In genomic region chr1:37919277-37919676, GRCh38 we compare ENCODE assay signal across 9 cellular contexts. TPM values are rescaled to one million over a fixed set of nuclear protein-coding genes. Genes with fewer than 3 reads are reported as not detected.
DNase-seq lines count a peak whose midpoint lies in the region; ATAC-seq, FAIRE-seq and TF ChIP-seq lines count a peak whose summit lies in the region.
"Had no signal": no experiment of that assay in that cellular context is flagged by ENCODE, and none has a peak within 500 bp of the region (broad histone marks: within the 10 kb centered on the region; RNA-seq: fewer than 3 reads in every experiment).

No MANE protein-coding gene starts in this region.

- H3K4me3 Mint-ChIP-seq in HFFc6, result no peak overlapping the region

- no peak overlapping the region for H2AFZ ChIP-seq in HepG2 (ENCODE audit: low read length)

- no peak for TF ChIP-seq EP300 in HepG2 (IDR thresholded peaks at IDR 0.05; ENCODE audit: low read depth in 2 of 2, low read length in 2 of 2)
- no peak for TF ChIP-seq EP300 in HepG2 (CRISPR knock-in tag; IDR thresholded peaks at IDR 0.05; ENCODE audit: borderline replicate concordance)

- peaks cover 6% of the 10 kb centered on the region; the same call in 1 of the 2 replicates for H3K4me1 Mint-ChIP-seq in HFFc6 (ENCODE audit: low read depth)

- no peak overlapping the region for H3K4me2 ChIP-seq in HepG2 (ENCODE audit: low read depth, low read length)

- peak; percentile 77 for TF ChIP-seq CTCF in HFFc6 (IDR thresholded peaks at IDR 0.05)
- peak; percentile 36 for TF ChIP-seq CTCF in HepG2 (CRISPR knock-in tag; IDR thresholded peaks at IDR 0.05)
- no peak for TF ChIP-seq CTCF in GM10248 (IDR thresholded peaks at IDR 0.05; ENCODE audit: control extremely low read depth, extremely low read depth, low read depth, missing control alignments)

- ATAC-seq in HepG2 (peak; percentile 86), HG03095 (IDR thresholded peaks at IDR 0.05; ENCODE audit: unreplicated experiment) (no peak)

- DNase-seq in CMK (ENCODE audit: low read depth), result peak; percentile 27
- peak; percentile 41 for DNase-seq in HFFc6
- DNase-seq in amniotic epithelial cell (ENCODE audit: low read depth), result peak; percentile 39
- peak; percentile 34 for DNase-seq in HepG2 (ENCODE audit: low spot score)
- DNase-seq in GM10248 (ENCODE audit: extremely low spot score), result no peak
- DNase-seq in HuH-7 (ENCODE audit: low spot score), result no peak
- DNase-seq in activated CD8-positive, alpha-beta memory T cell treated with anti-CD3 and anti-CD28 coated beads, Interleukin-2, amount 50 U/mL, for 4 hours, result no peak
- DNase-seq: NCI-H524 treated with DMSO at 0.1 percent for 48 hours had no signal

- H3K79me2 ChIP-seq in HepG2 (ENCODE audit: insufficient read depth, low read length), result no peaks in the 10 kb centered on the region

- H3K9me3 ChIP-seq in HepG2 (ENCODE audit: low read length), result no peaks in the 10 kb centered on the region

- H4K20me1 ChIP-seq in HepG2 (ENCODE audit: insufficient read depth, low read length), result no peaks in the 10 kb centered on the region

- H3K27me3 ChIP-seq in HepG2 (ENCODE audit: control insufficient read depth in 1 of 2, insufficient read depth in 2 of 2, low read length in 2 of 2), result no peaks in the 10 kb centered on the region

- peaks cover 4% of the 10 kb centered on the region for H3K36me3 Mint-ChIP-seq in HFFc6 (ENCODE audit: low read depth)

- WGBS in HepG2 (ENCODE audit: low lambda C conversion rate), result 63% methylated on average over 1 of the region's 1 CpG

- TF ChIP-seq POLR2A in HepG2 (IDR thresholded peaks at IDR 0.05; ENCODE audit: insufficient read depth in 1 of 2, low read depth in 2 of 2, low read length in 2 of 2), result no peak

- H3K27ac Mint-ChIP-seq in HFFc6, result no peak overlapping the region

- POLR2A ChIA-PET in HepG2 (lab: Yijun Ruan, JAX) (no interaction called here), GM10248 (lab: Yijun Ruan, JAX) (no interaction called here)

- FAIRE-seq in HepG2 (lab: Jason Lieb, UNC), result peak; percentile 56

- peak; percentile 41; the same call in 1 of the 2 replicates for TF ChIP-seq RAD21 in HepG2 (CRISPR knock-in tag; IDR thresholded peaks at IDR 0.05)

- CTCF ChIA-PET in HepG2 (lab: Yijun Ruan, JAX; ENCODE audit: low intra/inter-chr PET ratio, low total read pairs) (interaction anchor here (1.5 kb wide), 1 partner anchor 56 kb away, joined by 8 read pairs; no protein-coding TSS in a partner anchor), GM10248 (lab: Yijun Ruan, JAX) (no interaction called here)

- peaks cover 18% of the 10 kb centered on the region for H3K4me1 ChIP-seq in HepG2 (ENCODE audit: insufficient read depth, low read length)

- H3K27me3 Mint-ChIP-seq in HFFc6 (ENCODE audit: insufficient read depth), result peaks cover 1% of the 10 kb centered on the region; the same call in 1 of the 2 replicates

- BruUV-seq in HepG2 (replicated peaks; lab: Mats Ljungman, UMichigan), result no TSS peak

- no peak overlapping the region for H3K27ac ChIP-seq in HepG2 (ENCODE audit: extremely low read length, insufficient read depth, low read length)

- H3K36me3 ChIP-seq in HepG2 (replicated peaks in 1 of 2; ENCODE audit: control insufficient read depth in 1 of 2, insufficient read depth in 2 of 2, low read length in 2 of 2), result no peaks in the 10 kb centered on the region

- no peak overlapping the region for H3K4me3 ChIP-seq in HepG2 (replicated peaks in 1 of 3; ENCODE audit: insufficient read depth in 1 of 3, low read depth in 2 of 3, low read length in 3 of 3)

- in situ Hi-C loops in HepG2 (cut with HindIII; ENCODE audit: extremely low pct_ligation_motif_present, low pct_unique_long_range_greater_than_20kb), result no loop called here

- H3K9me3 Mint-ChIP-seq in HFFc6, result no peaks in the 10 kb centered on the region

- intact Hi-C loops in HepG2 (cut with micrococcal nuclease; ENCODE audit: unreplicated experiment), result loop anchor here (1.0 kb wide), 1 partner anchor 56 kb away; no protein-coding TSS in a partner anchor

- H3K9ac ChIP-seq in HepG2 (ENCODE audit: insufficient read depth, low read depth, low read length), result no peak overlapping the region

TF ChIP-seq in HepG2, 621 proteins besides CTCF, POLR2A, EP300 and RAD21:
- TF ChIP-seq, protein P1, sequence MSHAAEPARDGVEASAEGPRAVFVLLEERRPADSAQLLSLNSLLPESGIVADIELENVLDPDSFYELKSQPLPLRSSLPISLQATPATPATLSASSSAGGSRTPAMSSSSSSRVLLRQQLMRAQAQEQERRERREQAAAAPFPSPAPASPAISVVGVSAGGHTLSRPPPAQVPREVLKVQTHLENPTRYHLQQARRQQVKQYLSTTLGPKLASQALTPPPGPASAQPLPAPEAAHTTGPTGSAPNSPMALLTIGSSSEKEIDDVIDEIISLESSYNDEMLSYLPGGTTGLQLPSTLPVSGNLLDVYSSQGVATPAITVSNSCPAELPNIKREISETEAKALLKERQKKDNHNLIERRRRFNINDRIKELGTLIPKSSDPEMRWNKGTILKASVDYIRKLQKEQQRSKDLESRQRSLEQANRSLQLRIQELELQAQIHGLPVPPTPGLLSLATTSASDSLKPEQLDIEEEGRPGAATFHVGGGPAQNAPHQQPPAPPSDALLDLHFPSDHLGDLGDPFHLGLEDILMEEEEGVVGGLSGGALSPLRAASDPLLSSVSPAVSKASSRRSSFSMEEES (CRISPR knock-in tag; IDR thresholded peaks at IDR 0.05), result no peak
- TF ChIP-seq SMC3 (IDR thresholded peaks at IDR 0.05; ENCODE audit: low read length), result peak; percentile 62; the same call in 1 of the 2 replicates
- peak; percentile 30; the same call in 1 of the 2 replicates for TF ChIP-seq STAG1 (CRISPR knock-in tag; IDR thresholded peaks at IDR 0.05)
- TF ChIP-seq FOXC1 (CRISPR knock-in tag; IDR thresholded peaks at IDR 0.05; ENCODE audit: borderline replicate concordance), result no peak
- no peak for TF ChIP-seq KLF12 (CRISPR knock-in tag; IDR thresholded peaks at IDR 0.05; ENCODE audit: borderline replicate concordance)
- TF ChIP-seq POLR2AphosphoS5 (IDR thresholded peaks at IDR 0.05; ENCODE audit: low read depth, low read length), result no peak
- TF ChIP-seq CHD4 (IDR thresholded peaks at IDR 0.05; ENCODE audit: borderline replicate concordance, low read length), result no peak
- TF ChIP-seq TEAD3 (CRISPR knock-in tag; optimal IDR thresholded peaks at IDR 0.05; ENCODE audit: borderline replicate concordance), result peak; percentile 68

RNA-seq across cellular contexts. Expression of gene INPP5B, which starts 27.6 kb away (rescaled TPM):
- total RNA-seq in HFFc6 (2021; fragmentation: NEBNext Ultra II Directional; extraction: Animal tissue kit (Norgen Biotek cat#: 25700)), result 10 to 100 TPM in 4 of 6 experiments, 1 to 10 TPM in 2; 9.6 to 16.0 (median 12.7) TPM
- 9.0 and 9.1 TPM in 2 replicates for total RNA-seq in HepG2 (2016; rRNA removed; fragmentation: Illumina TruSeq; extraction: Trizol)
- total RNA-seq in HepG2 (2016; cell fraction: cytosol; rRNA removed; fragmentation: Illumina TruSeq; extraction: Trizol; ENCODE audit: low read depth), result 3.6 and 5.3 TPM in 2 replicates
- total RNA-seq in HepG2 (2016; cell fraction: insoluble cytoplasmic fraction; rRNA removed; fragmentation: Illumina TruSeq; extraction: Trizol), result 8.8 and 11.3 TPM in 2 replicates
- 3.4 and 3.8 TPM in 2 replicates for total RNA-seq in HepG2 (2016; cell fraction: membrane; rRNA removed; fragmentation: Illumina TruSeq; extraction: Trizol)
- 7.2 and 10.1 TPM in 2 replicates for total RNA-seq in HepG2 (2016; cell fraction: nucleus; rRNA removed; fragmentation: Illumina TruSeq; extraction: Trizol)
- 9.8 and 10.9 TPM in 2 replicates for polyA plus RNA-seq in HepG2 (2011; rRNA removed)
- 5.7 and 7.2 TPM in 2 replicates for polyA plus RNA-seq in HepG2 (2011; cell fraction: cytosol; rRNA removed)
- 13.9 and 16.7 TPM in 2 replicates for polyA plus RNA-seq in HepG2 (2011; cell fraction: nucleus; rRNA removed)
- 6.0 and 6.2 TPM in 2 replicates for polyA plus RNA-seq in HepG2 (2012)
- 0.57 and 0.60 TPM in 2 replicates for polyA plus RNA-seq in HepG2 (2016; cell fraction: cytosol; fragmentation: Illumina TruSeq; extraction: Trizol; ENCODE audit: low read depth)
- 5.8 and 6.1 TPM in 2 replicates for polyA plus RNA-seq in HepG2 (2016; cell fraction: insoluble cytoplasmic fraction; fragmentation: Illumina TruSeq; extraction: Trizol; ENCODE audit: low read depth)
- polyA plus RNA-seq in HepG2 (2016; cell fraction: membrane; fragmentation: Illumina TruSeq; extraction: Trizol; ENCODE audit: low read depth), result 1.4 and 1.6 TPM in 2 replicates
- polyA plus RNA-seq in HepG2 (2016; cell fraction: nucleus; fragmentation: Illumina TruSeq; extraction: Trizol; ENCODE audit: insufficient read depth, low read depth), result 9.0 and 10.2 TPM in 2 replicates
- polyA minus RNA-seq in HepG2 (2011; rRNA and poly(A)+ RNA removed; ENCODE audit: low replicate concordance), result 10.5 and 25.4 TPM in 2 replicates
- polyA minus RNA-seq in HepG2 (2011; cell fraction: cytosol; rRNA and poly(A)+ RNA removed), result 6.4 and 9.1 TPM in 2 replicates
- polyA minus RNA-seq in HepG2 (2011; cell fraction: nucleus; rRNA and poly(A)+ RNA removed), result 20.9 and 33.6 TPM in 2 replicates

RNA-seq across cellular contexts. Expression of gene MTF1, which starts 59.9 kb away (rescaled TPM):
- 10 to 100 TPM; 20.2 to 24.4 (median 22.2) TPM for total RNA-seq in HFFc6 (2021; fragmentation: NEBNext Ultra II Directional; extraction: Animal tissue kit (Norgen Biotek cat#: 25700))
- total RNA-seq in HepG2 (2016; rRNA removed; fragmentation: Illumina TruSeq; extraction: Trizol), result 3.3 and 7.2 TPM in 2 replicates
- 0.44 and 1.0 TPM in 2 replicates for total RNA-seq in HepG2 (2016; cell fraction: cytosol; rRNA removed; fragmentation: Illumina TruSeq; extraction: Trizol; ENCODE audit: low read depth)
- 1.8 and 3.4 TPM in 2 replicates for total RNA-seq in HepG2 (2016; cell fraction: insoluble cytoplasmic fraction; rRNA removed; fragmentation: Illumina TruSeq; extraction: Trizol)
- 1.5 and 2.7 TPM in 2 replicates for total RNA-seq in HepG2 (2016; cell fraction: membrane; rRNA removed; fragmentation: Illumina TruSeq; extraction: Trizol)
- total RNA-seq in HepG2 (2016; cell fraction: nucleus; rRNA removed; fragmentation: Illumina TruSeq; extraction: Trizol), result 6.9 and 7.9 TPM in 2 replicates
- 2.4 and 2.6 TPM in 2 replicates for polyA plus RNA-seq in HepG2 (2011; rRNA removed)
- polyA plus RNA-seq in HepG2 (2011; cell fraction: cytosol; rRNA removed), result 1.9 and 2.1 TPM in 2 replicates
- polyA plus RNA-seq in HepG2 (2011; cell fraction: nucleus; rRNA removed), result 2.3 and 4.5 TPM in 2 replicates
- 2.0 TPM in 2 replicates for polyA plus RNA-seq in HepG2 (2012)
- 0.36 and 0.66 TPM in 2 replicates for polyA plus RNA-seq in HepG2 (2016; cell fraction: cytosol; fragmentation: Illumina TruSeq; extraction: Trizol; ENCODE audit: low read depth)
- 3.2 and 3.4 TPM in 2 replicates for polyA plus RNA-seq in HepG2 (2016; cell fraction: insoluble cytoplasmic fraction; fragmentation: Illumina TruSeq; extraction: Trizol; ENCODE audit: low read depth)
- polyA plus RNA-seq in HepG2 (2016; cell fraction: membrane; fragmentation: Illumina TruSeq; extraction: Trizol; ENCODE audit: low read depth), result 0.65 and 2.4 TPM in 2 replicates
- 5.6 and 7.1 TPM in 2 replicates for polyA plus RNA-seq in HepG2 (2016; cell fraction: nucleus; fragmentation: Illumina TruSeq; extraction: Trizol; ENCODE audit: insufficient read depth, low read depth)
- 5.0 and 11.1 TPM in 2 replicates for polyA minus RNA-seq in HepG2 (2011; rRNA and poly(A)+ RNA removed; ENCODE audit: low replicate concordance)
- 1.8 and 2.0 TPM in 2 replicates for polyA minus RNA-seq in HepG2 (2011; cell fraction: cytosol; rRNA and poly(A)+ RNA removed)
- 4.0 and 4.5 TPM in 2 replicates for polyA minus RNA-seq in HepG2 (2011; cell fraction: nucleus; rRNA and poly(A)+ RNA removed)

Comparison
In these comparisons a context has a peak if more than half of its experiments do, and no peak if none do; other contexts are left out.
1. DNase-seq: peak in CMK (single experiment), HFFc6 (single experiment), amniotic epithelial cell (single experiment) and HepG2 (single experiment); none in GM10248 (single experiment), HuH-7 (single experiment) and activated CD8-positive, alpha-beta memory T cell treated with anti-CD3 and anti-CD28 coated beads, Interleukin-2, amount 50 U/mL, for 4 hours (single experiment).